1 cellular context compared by ENCODE assay signal in genomic region chr18:38450876-38451275, GRCh38.
TF ChIP-seq lines count a peak whose summit lies in the region.

No MANE protein-coding gene starts in this region.

TF ChIP-seq in H1, 55 proteins besides CTCF, POLR2A, EP300 and RAD21 (continued from another document):
- TF ChIP-seq ATF3 (IDR thresholded peaks at IDR 0.05; ENCODE audit: insufficient read depth, low read depth, low read length) (no peak), TCF12 (IDR thresholded peaks at IDR 0.05; ENCODE audit: low read depth, low read length) (no peak), HDAC2 (IDR thresholded peaks at IDR 0.05; ENCODE audit: borderline replicate concordance in 1 of 2, low read depth in 2 of 2, low read length in 2 of 2) (no peak), CTBP2 (IDR thresholded peaks at IDR 0.05; ENCODE audit: borderline replicate concordance, insufficient read depth, insufficient read length, low read length) (no peak), SUZ12 (IDR thresholded peaks at IDR 0.05; ENCODE audit: low read length) (no peak), RNF2 (IDR thresholded peaks at IDR 0.05; ENCODE audit: borderline replicate concordance, low read depth, low read length, missing control alignments, poor library complexity, severe bottlenecking) (no peak), EGR1 (IDR thresholded peaks at IDR 0.05; ENCODE audit: borderline replicate concordance, low read depth, low read length) (no peak)
